ENCODE assay signal across 9 cellular contexts in the genomic region with DNA sequence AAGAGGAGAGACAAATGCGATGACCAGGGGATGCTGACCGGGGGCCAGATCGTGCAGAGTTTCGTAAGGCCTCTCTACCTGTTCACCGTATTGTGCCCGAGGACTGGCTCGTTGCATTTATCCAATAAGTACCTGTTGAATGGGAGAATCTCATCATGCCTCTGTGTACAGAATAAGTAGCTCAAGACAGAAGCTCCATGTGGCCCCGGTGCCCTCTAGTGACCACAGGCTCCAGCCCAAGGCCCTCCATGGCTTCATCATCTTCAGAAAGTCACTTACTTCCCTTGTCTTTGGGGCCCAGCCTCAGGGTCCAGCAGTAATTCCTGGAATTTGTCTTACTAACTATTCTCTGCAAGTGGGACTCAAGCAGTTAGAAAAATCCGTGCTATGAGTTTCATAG.
DNase-seq lines count a peak whose midpoint lies in the region; ATAC-seq, FAIRE-seq and TF ChIP-seq lines count a peak whose summit lies in the region.
"Had no signal": no experiment of that assay in that cellular context is flagged by ENCODE, and none has a peak within 500 bp of the region (broad histone marks: within the 10 kb centered on the region; RNA-seq: fewer than 3 reads in every experiment).

No MANE protein-coding gene starts in this region.

- peak; percentile 87 for ATAC-seq in HepG2
- ATAC-seq in GM18873 (IDR thresholded peaks at IDR 0.05; ENCODE audit: low FRiP score, unreplicated experiment): no peak
- ATAC-seq in GM19035 (IDR thresholded peaks at IDR 0.05; ENCODE audit: unreplicated experiment): no peak

- WGBS in HepG2 (ENCODE audit: low lambda C conversion rate): 85% methylated on average over 9 of the region's 9 CpGs

- FAIRE-seq in HepG2 (lab: Jason Lieb, UNC): peak; percentile 66

- no peak overlapping the region for H2AFZ ChIP-seq in HepG2 (ENCODE audit: low read length)

- DNase-seq in NCI-H2107 treated with DMSO at 0.1 percent for 48 hours (lab: John Stamatoyannopoulos, UW; ENCODE audit: unreplicated experiment): peak; percentile 35
- no peak for DNase-seq in NCI-H2107 (lab: John Stamatoyannopoulos, UW)
- DNase-seq in NCI-H146 treated with DMSO at 0.1 percent for 48 hours (lab: John Stamatoyannopoulos, UW; ENCODE audit: unreplicated experiment): peak; percentile 16
- DNase-seq in astrocyte of the spinal cord (ENCODE audit: low read depth, low spot score): peak; percentile 20
- peak; percentile 38 for DNase-seq in HepG2 (ENCODE audit: low spot score)
- DNase-seq in AG08396 (ENCODE audit: low spot score): no peak

- peak; percentile 33 for TF ChIP-seq CTCF in astrocyte of the spinal cord (IDR thresholded peaks at IDR 0.05; ENCODE audit: low read depth, low read length)
- TF ChIP-seq CTCF in HepG2 (CRISPR knock-in tag; IDR thresholded peaks at IDR 0.05): peak; percentile 81

- CTCF ChIA-PET in HepG2 (lab: Yijun Ruan, JAX; ENCODE audit: low intra/inter-chr PET ratio, low total read pairs): interaction anchor here (0.6 to 1.8 kb wide), 5 partner anchors 63 to 423 kb away, joined by 3 to 10 read pairs (median 3); no protein-coding TSS in a partner anchor

- H3K27ac ChIP-seq in HepG2 (ENCODE audit: extremely low read length, insufficient read depth, low read length): no peak overlapping the region
- H3K27ac ChIP-seq: SK-N-MC had no signal

- no peak overlapping the region for H3K4me2 ChIP-seq in HepG2 (ENCODE audit: low read depth, low read length)

- TF ChIP-seq POLR2A in HepG2 (IDR thresholded peaks at IDR 0.05; ENCODE audit: insufficient read depth in 1 of 2, low read depth in 2 of 2, low read length in 2 of 2): no peak

- H3K36me3 ChIP-seq in HepG2 (replicated peaks in 1 of 2; ENCODE audit: control insufficient read depth in 1 of 2, insufficient read depth in 2 of 2, low read length in 2 of 2): peaks cover 5 to 8% of the 10 kb centered on the region in 2 experiments; a peak in 2 of 5 replicates

- POLR2A ChIA-PET in HepG2 (lab: Yijun Ruan, JAX): interaction anchor here (0.6 kb wide), 1 partner anchor 156 kb away, joined by 3 read pairs; no protein-coding TSS in a partner anchor

- intact Hi-C loops in HepG2 (cut with micrococcal nuclease; ENCODE audit: unreplicated experiment): loop anchor here (1.0 to 5.0 kb wide), 4 partner anchors 62 to 423 kb away; no protein-coding TSS in a partner anchor

- no peaks in the 10 kb centered on the region for H4K20me1 ChIP-seq in HepG2 (ENCODE audit: insufficient read depth, low read length)

- H3K9ac ChIP-seq in HepG2 (ENCODE audit: insufficient read depth, low read depth, low read length): no peak overlapping the region

- peak; percentile 53 for TF ChIP-seq RAD21 in HepG2 (CRISPR knock-in tag; IDR thresholded peaks at IDR 0.05)

- H3K4me3 ChIP-seq in astrocyte of the spinal cord (ENCODE audit: low read depth, low read length) (no peak overlapping the region), HepG2 (replicated peaks in 1 of 3; ENCODE audit: insufficient read depth in 1 of 3, low read depth in 2 of 3, low read length in 3 of 3) (no peak overlapping the region)
- H3K4me3 ChIP-seq: SK-N-MC had no signal

- H3K4me1 ChIP-seq in HepG2 (ENCODE audit: insufficient read depth, low read length): peaks cover 41% of the 10 kb centered on the region

- no peaks in the 10 kb centered on the region for H3K27me3 ChIP-seq in HepG2 (ENCODE audit: control insufficient read depth in 1 of 2, insufficient read depth in 2 of 2, low read length in 2 of 2)

- in situ Hi-C loops in astrocyte of the spinal cord (cut with HindIII; ENCODE audit: low sequenced_read_pairs) (no loop called here), HepG2 (cut with HindIII; ENCODE audit: extremely low pct_ligation_motif_present, low pct_unique_long_range_greater_than_20kb) (loop anchor here (5.0 kb wide), 1 partner anchor 423 kb away; no protein-coding TSS in a partner anchor)

- peaks cover 18% of the 10 kb centered on the region for H3K79me2 ChIP-seq in HepG2 (ENCODE audit: insufficient read depth, low read length)

- BruUV-seq in HepG2 (replicated peaks; lab: Mats Ljungman, UMichigan): no TSS peak

- H3K9me3 ChIP-seq in HepG2 (ENCODE audit: low read length): no peaks in the 10 kb centered on the region

- TF ChIP-seq EP300 in HepG2 (IDR thresholded peaks at IDR 0.05; ENCODE audit: low read depth in 2 of 2, low read length in 2 of 2) (no peak), HepG2 (CRISPR knock-in tag; IDR thresholded peaks at IDR 0.05; ENCODE audit: borderline replicate concordance) (no peak)

TF ChIP-seq in HepG2, 621 proteins besides CTCF, POLR2A, EP300 and RAD21 (continues in another document):
- TF ChIP-seq, protein P1, sequence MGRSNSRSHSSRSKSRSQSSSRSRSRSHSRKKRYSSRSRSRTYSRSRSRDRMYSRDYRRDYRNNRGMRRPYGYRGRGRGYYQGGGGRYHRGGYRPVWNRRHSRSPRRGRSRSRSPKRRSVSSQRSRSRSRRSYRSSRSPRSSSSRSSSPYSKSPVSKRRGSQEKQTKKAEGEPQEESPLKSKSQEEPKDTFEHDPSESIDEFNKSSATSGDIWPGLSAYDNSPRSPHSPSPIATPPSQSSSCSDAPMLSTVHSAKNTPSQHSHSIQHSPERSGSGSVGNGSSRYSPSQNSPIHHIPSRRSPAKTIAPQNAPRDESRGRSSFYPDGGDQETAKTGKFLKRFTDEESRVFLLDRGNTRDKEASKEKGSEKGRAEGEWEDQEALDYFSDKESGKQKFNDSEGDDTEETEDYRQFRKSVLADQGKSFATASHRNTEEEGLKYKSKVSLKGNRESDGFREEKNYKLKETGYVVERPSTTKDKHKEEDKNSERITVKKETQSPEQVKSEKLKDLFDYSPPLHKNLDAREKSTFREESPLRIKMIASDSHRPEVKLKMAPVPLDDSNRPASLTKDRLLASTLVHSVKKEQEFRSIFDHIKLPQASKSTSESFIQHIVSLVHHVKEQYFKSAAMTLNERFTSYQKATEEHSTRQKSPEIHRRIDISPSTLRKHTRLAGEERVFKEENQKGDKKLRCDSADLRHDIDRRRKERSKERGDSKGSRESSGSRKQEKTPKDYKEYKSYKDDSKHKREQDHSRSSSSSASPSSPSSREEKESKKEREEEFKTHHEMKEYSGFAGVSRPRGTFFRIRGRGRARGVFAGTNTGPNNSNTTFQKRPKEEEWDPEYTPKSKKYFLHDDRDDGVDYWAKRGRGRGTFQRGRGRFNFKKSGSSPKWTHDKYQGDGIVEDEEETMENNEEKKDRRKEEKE (IDR thresholded peaks at IDR 0.05): no peak
- TF ChIP-seq ZBTB20 (CRISPR knock-in tag; IDR thresholded peaks at IDR 0.05; ENCODE audit: borderline replicate concordance, low read depth) (no peak), GZF1 (CRISPR knock-in tag; IDR thresholded peaks at IDR 0.05) (no peak), MTA1 (CRISPR knock-in tag; IDR thresholded peaks at IDR 0.05; ENCODE audit: borderline replicate concordance) (no peak), ZNF672 (CRISPR knock-in tag; IDR thresholded peaks at IDR 0.05) (no peak), LCORL (IDR thresholded peaks at IDR 0.05) (no peak), LCORL (CRISPR knock-in tag; IDR thresholded peaks at IDR 0.05) (0 out of 2 replicates have a peak, but pooled peaks have one; percentile 26), ZNF33B (CRISPR knock-in tag; IDR thresholded peaks at IDR 0.05) (no peak)
- TF ChIP-seq, protein P2, sequence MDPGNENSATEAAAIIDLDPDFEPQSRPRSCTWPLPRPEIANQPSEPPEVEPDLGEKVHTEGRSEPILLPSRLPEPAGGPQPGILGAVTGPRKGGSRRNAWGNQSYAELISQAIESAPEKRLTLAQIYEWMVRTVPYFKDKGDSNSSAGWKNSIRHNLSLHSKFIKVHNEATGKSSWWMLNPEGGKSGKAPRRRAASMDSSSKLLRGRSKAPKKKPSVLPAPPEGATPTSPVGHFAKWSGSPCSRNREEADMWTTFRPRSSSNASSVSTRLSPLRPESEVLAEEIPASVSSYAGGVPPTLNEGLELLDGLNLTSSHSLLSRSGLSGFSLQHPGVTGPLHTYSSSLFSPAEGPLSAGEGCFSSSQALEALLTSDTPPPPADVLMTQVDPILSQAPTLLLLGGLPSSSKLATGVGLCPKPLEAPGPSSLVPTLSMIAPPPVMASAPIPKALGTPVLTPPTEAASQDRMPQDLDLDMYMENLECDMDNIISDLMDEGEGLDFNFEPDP (CRISPR knock-in tag; conservative IDR thresholded peaks at IDR 0.05): 0 out of 2 replicates have a peak, but pooled peaks have one; percentile 54
- TF ChIP-seq, protein P3, sequence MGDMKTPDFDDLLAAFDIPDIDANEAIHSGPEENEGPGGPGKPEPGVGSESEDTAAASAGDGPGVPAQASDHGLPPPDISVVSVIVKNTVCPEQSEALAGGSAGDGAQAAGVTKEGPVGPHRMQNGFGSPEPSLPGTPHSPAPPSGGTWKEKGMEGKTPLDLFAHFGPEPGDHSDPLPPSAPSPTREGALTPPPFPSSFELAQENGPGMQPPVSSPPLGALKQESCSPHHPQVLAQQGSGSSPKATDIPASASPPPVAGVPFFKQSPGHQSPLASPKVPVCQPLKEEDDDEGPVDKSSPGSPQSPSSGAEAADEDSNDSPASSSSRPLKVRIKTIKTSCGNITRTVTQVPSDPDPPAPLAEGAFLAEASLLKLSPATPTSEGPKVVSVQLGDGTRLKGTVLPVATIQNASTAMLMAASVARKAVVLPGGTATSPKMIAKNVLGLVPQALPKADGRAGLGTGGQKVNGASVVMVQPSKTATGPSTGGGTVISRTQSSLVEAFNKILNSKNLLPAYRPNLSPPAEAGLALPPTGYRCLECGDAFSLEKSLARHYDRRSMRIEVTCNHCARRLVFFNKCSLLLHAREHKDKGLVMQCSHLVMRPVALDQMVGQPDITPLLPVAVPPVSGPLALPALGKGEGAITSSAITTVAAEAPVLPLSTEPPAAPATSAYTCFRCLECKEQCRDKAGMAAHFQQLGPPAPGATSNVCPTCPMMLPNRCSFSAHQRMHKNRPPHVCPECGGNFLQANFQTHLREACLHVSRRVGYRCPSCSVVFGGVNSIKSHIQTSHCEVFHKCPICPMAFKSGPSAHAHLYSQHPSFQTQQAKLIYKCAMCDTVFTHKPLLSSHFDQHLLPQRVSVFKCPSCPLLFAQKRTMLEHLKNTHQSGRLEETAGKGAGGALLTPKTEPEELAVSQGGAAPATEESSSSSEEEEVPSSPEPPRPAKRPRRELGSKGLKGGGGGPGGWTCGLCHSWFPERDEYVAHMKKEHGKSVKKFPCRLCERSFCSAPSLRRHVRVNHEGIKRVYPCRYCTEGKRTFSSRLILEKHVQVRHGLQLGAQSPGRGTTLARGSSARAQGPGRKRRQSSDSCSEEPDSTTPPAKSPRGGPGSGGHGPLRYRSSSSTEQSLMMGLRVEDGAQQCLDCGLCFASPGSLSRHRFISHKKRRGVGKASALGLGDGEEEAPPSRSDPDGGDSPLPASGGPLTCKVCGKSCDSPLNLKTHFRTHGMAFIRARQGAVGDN (CRISPR knock-in tag; IDR thresholded peaks at IDR 0.05): peak; percentile 22

Comparison
In these comparisons a context has a peak if more than half of its experiments do, and no peak if none do; other contexts are left out.
1. DNase-seq: peak in NCI-H2107 treated with DMSO at 0.1 percent for 48 hours (single experiment), NCI-H146 treated with DMSO at 0.1 percent for 48 hours (single experiment), astrocyte of the spinal cord (single experiment) and HepG2 (single experiment); none in NCI-H2107 (single experiment) and AG08396 (single experiment).